ENCODE assay signal across 8 cellular contexts in genomic region chr14:42172304-42172703, GRCh38.
"Had no signal": no experiment of that assay in that cellular context is flagged by ENCODE, and none has a peak within 500 bp of the region (broad histone marks: within the 10 kb centered on the region; RNA-seq: fewer than 3 reads in every experiment).

No MANE protein-coding gene starts in this region.

- DNase-seq: GDM1, GF-D8 had no signal

- ATAC-seq: GM12878 had no signal

- H3K4me3 ChIP-seq: GM12878 had no signal

- FAIRE-seq: G401.6, GM12878, GM12891, GM12892, GM18507, GM19239 had no signal
